In the genomic region with DNA sequence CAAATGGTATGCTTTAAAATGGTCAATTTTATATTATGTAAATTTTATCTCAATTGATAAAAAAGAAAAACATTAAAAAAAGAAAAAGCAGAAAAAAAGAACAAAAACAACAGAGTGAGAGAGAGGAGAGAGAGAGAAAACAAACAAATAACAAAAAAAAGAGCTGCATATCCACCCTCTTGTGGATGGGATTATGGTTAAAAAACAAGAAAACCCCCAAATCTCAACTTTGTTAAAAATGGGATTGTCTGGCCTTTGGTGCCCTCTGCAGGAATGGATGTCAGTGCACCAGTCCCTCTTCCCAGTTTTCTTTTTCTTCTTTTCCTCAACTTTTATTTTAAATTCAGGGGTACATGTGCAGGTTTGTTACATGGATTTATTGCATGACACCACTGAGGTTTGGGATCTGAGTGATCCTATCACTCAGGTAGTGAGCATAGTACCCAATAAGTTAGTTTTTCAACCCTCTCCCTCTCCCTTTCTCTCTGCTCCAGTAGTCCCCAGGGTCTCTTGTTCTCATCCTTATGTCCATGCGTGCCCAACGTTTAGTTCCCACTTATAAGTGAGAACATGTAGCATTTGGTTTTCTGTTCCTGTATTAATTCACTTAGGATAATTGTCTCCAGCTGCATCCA, we compare ENCODE assay signal across 1 cellular context.
TF ChIP-seq lines count a peak whose summit lies in the region.

No MANE protein-coding gene starts in this region.

TF ChIP-seq in K562, 482 proteins besides CTCF, POLR2A, EP300 and RAD21 (continued from another document and continues in another):
- TF ChIP-seq, protein P1, sequence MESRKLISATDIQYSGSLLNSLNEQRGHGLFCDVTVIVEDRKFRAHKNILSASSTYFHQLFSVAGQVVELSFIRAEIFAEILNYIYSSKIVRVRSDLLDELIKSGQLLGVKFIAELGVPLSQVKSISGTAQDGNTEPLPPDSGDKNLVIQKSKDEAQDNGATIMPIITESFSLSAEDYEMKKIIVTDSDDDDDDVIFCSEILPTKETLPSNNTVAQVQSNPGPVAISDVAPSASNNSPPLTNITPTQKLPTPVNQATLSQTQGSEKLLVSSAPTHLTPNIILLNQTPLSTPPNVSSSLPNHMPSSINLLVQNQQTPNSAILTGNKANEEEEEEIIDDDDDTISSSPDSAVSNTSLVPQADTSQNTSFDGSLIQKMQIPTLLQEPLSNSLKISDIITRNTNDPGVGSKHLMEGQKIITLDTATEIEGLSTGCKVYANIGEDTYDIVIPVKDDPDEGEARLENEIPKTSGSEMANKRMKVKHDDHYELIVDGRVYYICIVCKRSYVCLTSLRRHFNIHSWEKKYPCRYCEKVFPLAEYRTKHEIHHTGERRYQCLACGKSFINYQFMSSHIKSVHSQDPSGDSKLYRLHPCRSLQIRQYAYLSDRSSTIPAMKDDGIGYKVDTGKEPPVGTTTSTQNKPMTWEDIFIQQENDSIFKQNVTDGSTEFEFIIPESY (CRISPR knock-in tag; IDR thresholded peaks at IDR 0.05) = 0 out of 2 replicates have a peak, but pooled peaks have one; percentile 9
- TF ChIP-seq RBM14 (IDR thresholded peaks at IDR 0.05; ENCODE audit: borderline replicate concordance, insufficient read depth, low read depth, low read length) = no peak
- no peak for TF ChIP-seq CREBBP (IDR thresholded peaks at IDR 0.05; ENCODE audit: low read depth, low read length)
- no peak for TF ChIP-seq BHLHE40 (IDR thresholded peaks at IDR 0.05; ENCODE audit: low read length)
- TF ChIP-seq CBX2 (IDR thresholded peaks at IDR 0.05; ENCODE audit: insufficient read depth, low read length, poor library complexity, severe bottlenecking) = no peak
- TF ChIP-seq ARNT (IDR thresholded peaks at IDR 0.05) = peak; percentile 27 to 82; a peak in 3 of 4 replicates
- TF ChIP-seq ZFP36 (IDR thresholded peaks at IDR 0.05; ENCODE audit: low read depth, low read length, partially characterized antibody) = no peak
- TF ChIP-seq, protein P2, sequence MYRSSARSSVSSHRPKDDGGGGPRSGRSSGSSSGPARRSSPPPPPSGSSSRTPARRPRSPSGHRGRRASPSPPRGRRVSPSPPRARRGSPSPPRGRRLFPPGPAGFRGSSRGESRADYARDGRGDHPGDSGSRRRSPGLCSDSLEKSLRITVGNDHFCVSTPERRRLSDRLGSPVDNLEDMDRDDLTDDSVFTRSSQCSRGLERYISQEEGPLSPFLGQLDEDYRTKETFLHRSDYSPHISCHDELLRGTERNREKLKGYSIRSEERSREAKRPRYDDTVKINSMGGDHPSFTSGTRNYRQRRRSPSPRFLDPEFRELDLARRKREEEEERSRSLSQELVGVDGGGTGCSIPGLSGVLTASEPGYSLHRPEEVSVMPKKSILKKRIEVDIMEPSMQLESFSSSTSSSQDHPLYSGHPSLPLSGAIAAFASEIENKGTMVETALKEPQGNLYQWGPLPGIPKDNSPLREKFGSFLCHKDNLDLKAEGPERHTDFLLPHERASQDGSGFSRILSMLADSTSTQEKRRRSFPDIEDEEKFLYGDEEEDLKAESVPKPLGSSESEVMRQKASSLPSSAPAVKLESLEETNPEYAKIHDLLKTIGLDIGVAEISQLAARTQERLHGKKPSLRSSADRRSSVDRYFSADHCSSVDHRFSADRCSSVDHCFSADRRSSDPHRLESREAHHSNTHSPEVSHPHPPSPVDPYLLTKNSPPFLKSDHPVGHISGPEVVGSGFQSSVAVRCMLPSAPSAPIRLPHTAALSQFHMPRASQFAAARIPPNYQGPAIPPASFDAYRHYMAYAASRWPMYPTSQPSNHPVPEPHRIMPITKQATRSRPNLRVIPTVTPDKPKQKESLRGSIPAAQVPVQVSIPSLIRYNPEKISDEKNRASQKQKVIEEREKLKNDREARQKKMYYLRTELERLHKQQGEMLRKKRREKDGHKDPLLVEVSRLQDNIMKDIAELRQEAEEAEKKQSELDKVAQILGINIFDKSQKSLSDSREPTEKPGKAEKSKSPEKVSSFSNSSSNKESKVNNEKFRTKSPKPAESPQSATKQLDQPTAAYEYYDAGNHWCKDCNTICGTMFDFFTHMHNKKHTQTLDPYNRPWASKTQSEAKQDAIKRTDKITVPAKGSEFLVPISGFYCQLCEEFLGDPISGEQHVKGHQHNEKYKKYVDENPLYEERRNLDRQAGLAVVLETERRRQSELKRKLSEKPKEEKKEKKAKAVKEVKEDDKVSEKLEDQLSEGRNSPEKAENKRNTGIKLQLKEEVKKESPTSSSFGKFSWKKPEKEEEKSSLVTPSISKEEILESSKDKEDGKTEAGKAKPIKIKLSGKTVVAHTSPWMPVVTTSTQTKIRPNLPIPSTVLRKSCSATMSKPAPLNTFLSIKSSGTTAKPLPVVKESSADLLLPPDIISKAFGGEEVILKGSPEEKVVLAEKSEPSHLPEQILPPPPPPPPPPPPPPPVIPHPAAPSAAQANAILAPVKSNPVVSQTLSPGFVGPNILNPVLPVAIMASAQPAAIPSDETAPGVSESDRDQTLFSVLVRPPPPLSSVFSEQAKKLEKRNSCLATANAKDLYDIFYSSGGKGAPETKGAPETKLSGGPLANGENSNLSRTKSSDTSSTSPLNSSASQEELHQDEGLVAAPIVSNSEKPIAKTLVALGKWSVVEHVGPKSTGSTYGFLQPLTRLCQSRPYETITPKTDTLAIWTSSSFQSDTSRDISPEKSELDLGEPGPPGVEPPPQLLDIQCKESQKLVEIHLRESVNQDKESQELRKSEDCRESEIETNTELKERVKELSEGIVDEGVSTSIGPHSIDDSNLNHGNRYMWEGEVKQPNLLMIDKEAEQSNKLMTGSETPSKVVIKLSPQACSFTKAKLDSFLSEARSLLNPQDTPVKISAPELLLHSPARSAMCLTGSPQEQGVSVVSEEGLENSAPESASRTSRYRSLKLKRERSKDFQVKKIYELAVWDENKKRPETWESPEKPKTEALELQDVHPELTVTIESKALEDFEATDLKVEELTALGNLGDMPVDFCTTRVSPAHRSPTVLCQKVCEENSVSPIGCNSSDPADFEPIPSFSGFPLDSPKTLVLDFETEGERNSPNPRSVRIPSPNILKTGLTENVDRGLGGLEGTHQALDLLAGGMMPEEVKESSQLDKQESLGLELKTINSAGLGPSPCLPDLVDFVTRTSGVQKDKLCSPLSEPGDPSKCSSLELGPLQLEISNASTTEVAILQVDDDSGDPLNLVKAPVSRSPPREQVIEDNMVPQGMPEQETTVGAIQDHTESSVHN (IDR thresholded peaks at IDR 0.05; ENCODE audit: borderline replicate concordance in 1 of 2, low read depth in 1 of 2) = no peak
- no peak for TF ChIP-seq SMARCC2 (IDR thresholded peaks at IDR 0.05; ENCODE audit: low read depth)
- peak; percentile 97 for TF ChIP-seq ARID2 (IDR thresholded peaks at IDR 0.05)
- peak; percentile 87 for TF ChIP-seq SMC3 (conservative IDR thresholded peaks at IDR 0.05; ENCODE audit: insufficient read depth, low read depth, low read length)
- no peak for TF ChIP-seq KLF6 (CRISPR knock-in tag; IDR thresholded peaks at IDR 0.05; ENCODE audit: borderline replicate concordance)
- TF ChIP-seq ATF7 (IDR thresholded peaks at IDR 0.05) = no peak
- TF ChIP-seq VEZF1 (CRISPR knock-in tag; IDR thresholded peaks at IDR 0.05) = peak; percentile 52; the same call in 1 of the 2 replicates
- TF ChIP-seq, protein P3, sequence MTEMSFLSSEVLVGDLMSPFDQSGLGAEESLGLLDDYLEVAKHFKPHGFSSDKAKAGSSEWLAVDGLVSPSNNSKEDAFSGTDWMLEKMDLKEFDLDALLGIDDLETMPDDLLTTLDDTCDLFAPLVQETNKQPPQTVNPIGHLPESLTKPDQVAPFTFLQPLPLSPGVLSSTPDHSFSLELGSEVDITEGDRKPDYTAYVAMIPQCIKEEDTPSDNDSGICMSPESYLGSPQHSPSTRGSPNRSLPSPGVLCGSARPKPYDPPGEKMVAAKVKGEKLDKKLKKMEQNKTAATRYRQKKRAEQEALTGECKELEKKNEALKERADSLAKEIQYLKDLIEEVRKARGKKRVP (CRISPR knock-in tag; IDR thresholded peaks at IDR 0.05) = no peak
- TF ChIP-seq HDAC3 (IDR thresholded peaks at IDR 0.05; ENCODE audit: borderline replicate concordance, partially characterized antibody) = peak; percentile 23
- TF ChIP-seq, protein P4, sequence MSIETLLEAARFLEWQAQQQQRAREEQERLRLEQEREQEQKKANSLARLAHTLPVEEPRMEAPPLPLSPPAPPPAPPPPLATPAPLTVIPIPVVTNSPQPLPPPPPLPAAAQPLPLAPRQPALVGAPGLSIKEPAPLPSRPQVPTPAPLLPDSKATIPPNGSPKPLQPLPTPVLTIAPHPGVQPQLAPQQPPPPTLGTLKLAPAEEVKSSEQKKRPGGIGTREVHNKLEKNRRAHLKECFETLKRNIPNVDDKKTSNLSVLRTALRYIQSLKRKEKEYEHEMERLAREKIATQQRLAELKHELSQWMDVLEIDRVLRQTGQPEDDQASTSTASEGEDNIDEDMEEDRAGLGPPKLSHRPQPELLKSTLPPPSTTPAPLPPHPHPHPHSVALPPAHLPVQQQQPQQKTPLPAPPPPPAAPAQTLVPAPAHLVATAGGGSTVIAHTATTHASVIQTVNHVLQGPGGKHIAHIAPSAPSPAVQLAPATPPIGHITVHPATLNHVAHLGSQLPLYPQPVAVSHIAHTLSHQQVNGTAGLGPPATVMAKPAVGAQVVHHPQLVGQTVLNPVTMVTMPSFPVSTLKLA (conservative IDR thresholded peaks at IDR 0.05) = 0 out of 4 replicates have a peak, but pooled peaks of 1 of the 2 experiments have one; percentile 9
- TF ChIP-seq RBM15 (IDR thresholded peaks at IDR 0.05; ENCODE audit: insufficient read depth, low read length) = no peak
- no peak for TF ChIP-seq TEAD4 (IDR thresholded peaks at IDR 0.05; ENCODE audit: low read length)
- no peak for TF ChIP-seq TEAD4 (CRISPR knock-in tag; IDR thresholded peaks at IDR 0.05; ENCODE audit: borderline replicate concordance)
- TF ChIP-seq RB1 (IDR thresholded peaks at IDR 0.05; ENCODE audit: low read depth) = peak; percentile 7; the same call in 1 of the 2 replicates
- TF ChIP-seq CBX1 (IDR thresholded peaks at IDR 0.05; ENCODE audit: low read depth) = no peak
- TF ChIP-seq, protein P5, sequence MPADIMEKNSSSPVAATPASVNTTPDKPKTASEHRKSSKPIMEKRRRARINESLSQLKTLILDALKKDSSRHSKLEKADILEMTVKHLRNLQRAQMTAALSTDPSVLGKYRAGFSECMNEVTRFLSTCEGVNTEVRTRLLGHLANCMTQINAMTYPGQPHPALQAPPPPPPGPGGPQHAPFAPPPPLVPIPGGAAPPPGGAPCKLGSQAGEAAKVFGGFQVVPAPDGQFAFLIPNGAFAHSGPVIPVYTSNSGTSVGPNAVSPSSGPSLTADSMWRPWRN (IDR thresholded peaks at IDR 0.05; ENCODE audit: low read depth) = no peak
- peak; percentile 79; the same call in 1 of the 2 replicates for TF ChIP-seq HLTF (IDR thresholded peaks at IDR 0.05)
- TF ChIP-seq BCLAF1 (IDR thresholded peaks at IDR 0.05; ENCODE audit: borderline replicate concordance in 1 of 2, control insufficient read depth in 1 of 2, low read depth in 2 of 2, low read length in 1 of 2) = no peak
- TF ChIP-seq, protein P6, sequence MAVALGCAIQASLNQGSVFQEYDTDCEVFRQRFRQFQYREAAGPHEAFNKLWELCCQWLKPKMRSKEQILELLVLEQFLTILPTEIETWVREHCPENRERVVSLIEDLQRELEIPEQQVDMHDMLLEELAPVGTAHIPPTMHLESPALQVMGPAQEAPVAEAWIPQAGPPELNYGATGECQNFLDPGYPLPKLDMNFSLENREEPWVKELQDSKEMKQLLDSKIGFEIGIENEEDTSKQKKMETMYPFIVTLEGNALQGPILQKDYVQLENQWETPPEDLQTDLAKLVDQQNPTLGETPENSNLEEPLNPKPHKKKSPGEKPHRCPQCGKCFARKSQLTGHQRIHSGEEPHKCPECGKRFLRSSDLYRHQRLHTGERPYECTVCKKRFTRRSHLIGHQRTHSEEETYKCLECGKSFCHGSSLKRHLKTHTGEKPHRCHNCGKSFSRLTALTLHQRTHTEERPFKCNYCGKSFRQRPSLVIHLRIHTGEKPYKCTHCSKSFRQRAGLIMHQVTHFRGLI (CRISPR knock-in tag; IDR thresholded peaks at IDR 0.05) = no peak
- TF ChIP-seq ZNF57 (CRISPR knock-in tag; IDR thresholded peaks at IDR 0.05) = no peak
- no peak for TF ChIP-seq SUPT5H (IDR thresholded peaks at IDR 0.05)
- TF ChIP-seq ZNF277 (CRISPR knock-in tag; IDR thresholded peaks at IDR 0.05; ENCODE audit: borderline replicate concordance) = no peak
